ENCODE assay signal across 7 cellular contexts in the genomic region with DNA sequence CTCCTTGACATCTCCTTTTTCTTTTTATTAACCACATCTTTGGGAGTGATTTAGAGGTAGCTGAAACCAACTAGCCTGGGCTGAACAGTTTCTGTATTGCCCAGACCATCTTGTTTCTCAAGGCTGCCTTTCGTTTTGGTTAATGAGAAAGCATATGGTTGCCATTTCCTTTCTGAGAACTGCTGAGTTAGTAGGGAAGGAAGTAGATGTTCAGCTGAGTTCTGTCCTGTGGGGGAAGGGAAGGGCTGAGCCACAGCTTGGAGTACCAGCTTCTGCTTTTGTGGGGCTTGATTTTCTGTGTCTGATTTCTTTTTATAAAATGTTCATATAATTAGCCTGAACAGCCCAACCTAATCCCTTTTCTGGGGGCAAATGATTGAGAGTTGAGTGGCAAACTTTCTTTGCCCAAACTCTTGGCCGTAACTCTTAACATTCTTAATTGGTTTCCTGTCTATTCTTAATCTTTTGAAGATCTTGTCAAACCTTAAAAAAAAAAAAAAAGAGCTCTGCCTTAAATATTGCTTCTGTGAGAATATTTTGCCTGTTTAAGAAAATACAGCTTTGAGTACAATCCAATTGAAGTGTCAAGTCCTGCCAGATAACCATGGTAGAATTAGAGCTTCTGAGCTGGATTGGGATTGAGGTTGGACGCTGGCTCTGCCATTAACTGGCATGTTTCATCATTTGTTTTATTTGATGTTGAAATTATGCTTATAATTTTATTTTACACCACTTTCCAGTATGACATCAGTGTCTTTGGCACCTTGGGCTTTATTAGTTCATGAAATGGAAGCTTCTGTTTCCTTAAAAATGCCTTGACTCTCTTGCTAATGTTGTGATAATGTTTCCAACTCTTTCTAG. TPM values are rescaled to one million over a fixed set of nuclear protein-coding genes. Genes with fewer than 3 reads are reported as not detected.
DNase-seq lines count a peak whose midpoint lies in the region; ATAC-seq, FAIRE-seq and TF ChIP-seq lines count a peak whose summit lies in the region.

No MANE protein-coding gene starts in this region.

- no peaks in the 10 kb centered on the region for H4K20me1 ChIP-seq in K562 (replicated peaks; ENCODE audit: control insufficient read depth, insufficient read depth, low read length)

- intact Hi-C loops in K562 (cut with micrococcal nuclease): loop anchor here (2.0 kb wide), 2 partner anchors 39 to 161 kb away; no protein-coding TSS in a partner anchor

- FAIRE-seq in GM19239 (lab: Jason Lieb, UNC): peak; percentile 96
- FAIRE-seq in K562 (lab: Jason Lieb, UNC): peak; percentile 73

- H3K4me2 ChIP-seq in K562 (ENCODE audit: insufficient read depth, low read length): peak overlapping the region; percentile 85; the same call in 1 of the 2 replicates

- CTCF ChIA-PET in K562 (lab: Yijun Ruan, JAX; ENCODE audit: low intra/inter-chr PET ratio): interaction anchor here (0.7 kb wide), 1 partner anchor 105 kb away, joined by 3 read pairs; no protein-coding TSS in a partner anchor

- ATAC-seq in HG03066 (IDR thresholded peaks at IDR 0.05; ENCODE audit: low read depth, unreplicated experiment) (peak; percentile 52), K562 (0 out of 3 replicates have a peak, but pooled peaks have one; percentile 8)

- H2AFZ ChIP-seq in K562 (ENCODE audit: low read depth, low read length): peak overlapping the region; percentile 88

- no peaks in the 10 kb centered on the region for H3K9me1 ChIP-seq in K562 (ENCODE audit: control insufficient read depth, insufficient read depth, low read length)

- no peak for TF ChIP-seq POLR2A in K562 (conservative IDR thresholded peaks at IDR 0.05)

- H3K4me1 ChIP-seq in K562 (replicated peaks in 1 of 2; ENCODE audit: control insufficient read depth in 2 of 2, insufficient read depth in 2 of 2, low read length in 2 of 2): peaks cover 3 to 10% of the 10 kb centered on the region in 2 experiments
- peaks cover 0 to 6% of the 10 kb centered on the region in 2 donors for H3K4me1 ChIP-seq in muscle layer of duodenum (ENCODE audit: control insufficient read depth in 1 of 2, insufficient read depth in 2 of 2, low read length in 2 of 2)
- H3K4me1 ChIP-seq in thymus (ENCODE audit: control insufficient read depth, insufficient read depth, low read length): peaks cover 18% of the 10 kb centered on the region

- peaks cover 5% of the 10 kb centered on the region; the same call in 1 of the 3 replicates for H3K36me3 ChIP-seq in K562 (ENCODE audit: control insufficient read depth, insufficient read depth, low read length)
- H3K36me3 ChIP-seq in muscle layer of duodenum (ENCODE audit: control insufficient read depth in 1 of 2, insufficient read depth in 2 of 2, low read length in 2 of 2): peaks cover 0 to 9% of the 10 kb centered on the region in 2 donors
- no peaks in the 10 kb centered on the region for H3K36me3 ChIP-seq in thymus (ENCODE audit: control insufficient read depth, insufficient read depth)

- POLR2A ChIA-PET in K562 (lab: Yijun Ruan, JAX): interaction anchor here (0.8 to 4.8 kb wide), 5 partner anchors 10 to 55 kb away, joined by 3 to 23 read pairs (median 5); no protein-coding TSS in a partner anchor

- H3K79me2 ChIP-seq in K562 (ENCODE audit: control insufficient read depth, insufficient read depth, low read length): peaks cover 40% of the 10 kb centered on the region

- in situ Hi-C loops in K562 (cut with MboI): no loop called here

- BruUV-seq in K562 (replicated peaks; lab: Mats Ljungman, UMichigan): no TSS peak

- 22% methylated on average over 3 of the region's 3 CpGs for WGBS in K562 (ENCODE audit: insufficient coverage, low coverage, missing lambda C conversion rate)
- WGBS in thymus: 29% methylated on average over 3 of the region's 3 CpGs

- peak overlapping the region in 1 of 2 experiments; percentile 78; a peak in 2 of 4 replicates for H3K9ac ChIP-seq in K562 (ENCODE audit: insufficient read depth in 1 of 2, low read depth in 2 of 2, low read length in 2 of 2)

- 0 out of 2 replicates have a peak, but pooled peaks cover 2% of the 10 kb centered on the region for H3K9me3 ChIP-seq in K562 (replicated peaks; ENCODE audit: control insufficient read depth, insufficient read depth, low read depth, low read length)
- H3K9me3 ChIP-seq in muscle layer of duodenum (ENCODE audit: control insufficient read depth in 1 of 2, low read length in 2 of 2): no peaks in the 10 kb centered on the region
- no peaks in the 10 kb centered on the region for H3K9me3 ChIP-seq in thymus (ENCODE audit: control insufficient read depth)

- no peak for TF ChIP-seq RAD21 in K562 (CRISPR knock-in tag; conservative IDR thresholded peaks at IDR 0.05 in 1 of 2, IDR thresholded peaks at IDR 0.05 in 1 of 2)

- TF ChIP-seq EP300 in K562 (IDR thresholded peaks at IDR 0.05; ENCODE audit: low read length): peak; percentile 59

- TF ChIP-seq CTCF in K562 (IDR thresholded peaks at IDR 0.05 in 2 of 3, conservative IDR thresholded peaks at IDR 0.05 in 1 of 3; ENCODE audit: insufficient read depth in 2 of 3, low read depth in 1 of 3, low read length in 3 of 3): no peak

- DNase-seq in GM19239 (ENCODE audit: insufficient read length, low spot score) (no peak), T-helper 1 cell (peak; percentile 20 to 93 (median 44)), K562 (ENCODE audit: extremely low read depth in 1 of 4, low spot score in 3 of 4) (peak in 2 of 4 experiments; percentile 40 to 76), NCI-H2107 treated with DMSO at 0.1 percent for 48 hours (lab: John Stamatoyannopoulos, UW; ENCODE audit: unreplicated experiment) (no peak)

- H3K27me3 ChIP-seq in K562 (ENCODE audit: control insufficient read depth in 2 of 2, insufficient read depth in 2 of 2, low read length in 2 of 2) (no peaks in the 10 kb centered on the region), muscle layer of duodenum (ENCODE audit: low read depth, low read length) (no peaks in the 10 kb centered on the region), thymus (ENCODE audit: control insufficient read depth, insufficient read depth) (no peaks in the 10 kb centered on the region)

- H3K27ac ChIP-seq in K562 (ENCODE audit: extremely low read depth, low read depth, low read length): peak overlapping the region; percentile 89
- H3K27ac ChIP-seq in muscle layer of duodenum (ENCODE audit: low read length): peak overlapping the region; percentile 99
- H3K27ac ChIP-seq in thymus (ENCODE audit: low read depth): peak overlapping the region; percentile 75

- H3K4me3 ChIP-seq in K562 (no peak overlapping the region), muscle layer of duodenum (ENCODE audit: low read depth in 1 of 2, low read length in 2 of 2) (peak overlapping the region in 1 of 2 donors; percentile 9), thymus (ENCODE audit: low read length) (no peak overlapping the region)

TF ChIP-seq in K562, 482 proteins besides CTCF, POLR2A, EP300 and RAD21 (continues in another document):
- TF ChIP-seq ETV6 (IDR thresholded peaks at IDR 0.05; ENCODE audit: borderline replicate concordance in 1 of 2, low read depth in 2 of 2, low read length in 1 of 2): peak in 1 of 2 experiments; percentile 89; a peak in 2 of 4 replicates
- TF ChIP-seq ETV6 (CRISPR knock-in tag; IDR thresholded peaks at IDR 0.05; ENCODE audit: borderline replicate concordance): no peak
- TF ChIP-seq, protein P1, sequence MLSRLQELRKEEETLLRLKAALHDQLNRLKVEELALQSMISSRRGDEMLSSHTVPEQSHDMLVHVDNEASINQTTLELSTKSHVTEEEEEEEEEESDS (CRISPR knock-in tag; IDR thresholded peaks at IDR 0.05): no peak
- TF ChIP-seq, protein P2, sequence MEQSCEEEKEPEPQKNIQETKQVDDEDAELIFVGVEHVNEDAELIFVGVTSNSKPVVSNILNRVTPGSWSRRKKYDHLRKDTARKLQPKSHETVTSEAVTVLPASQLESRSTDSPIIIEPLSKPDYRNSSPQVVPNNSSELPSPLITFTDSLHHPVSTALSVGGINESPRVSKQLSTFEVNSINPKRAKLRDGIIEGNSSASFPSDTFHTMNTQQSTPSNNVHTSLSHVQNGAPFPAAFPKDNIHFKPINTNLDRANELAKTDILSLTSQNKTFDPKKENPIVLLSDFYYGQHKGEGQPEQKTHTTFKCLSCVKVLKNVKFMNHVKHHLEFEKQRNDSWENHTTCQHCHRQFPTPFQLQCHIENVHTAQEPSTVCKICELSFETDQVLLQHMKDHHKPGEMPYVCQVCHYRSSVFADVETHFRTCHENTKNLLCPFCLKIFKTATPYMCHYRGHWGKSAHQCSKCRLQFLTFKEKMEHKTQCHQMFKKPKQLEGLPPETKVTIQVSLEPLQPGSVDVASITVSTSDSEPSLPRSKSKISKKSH (CRISPR knock-in tag; IDR thresholded peaks at IDR 0.05): no peak
- no peak for TF ChIP-seq FOXM1 (IDR thresholded peaks at IDR 0.05; ENCODE audit: low read depth)
- no peak for TF ChIP-seq FOXM1 (CRISPR knock-in tag; IDR thresholded peaks at IDR 0.05; ENCODE audit: low read depth)
- TF ChIP-seq L3MBTL2 (IDR thresholded peaks at IDR 0.05): peak; percentile 36
- TF ChIP-seq SPI1 (IDR thresholded peaks at IDR 0.05; ENCODE audit: borderline replicate concordance, low read depth, low read length): peak; percentile 91
- TF ChIP-seq PHF21A (IDR thresholded peaks at IDR 0.05; ENCODE audit: borderline replicate concordance, low read depth): no peak
- peak; percentile 24; the same call in 1 of the 2 replicates for TF ChIP-seq SMARCA4 (IDR thresholded peaks at IDR 0.05)
- no peak for TF ChIP-seq COPS2 (conservative IDR thresholded peaks at IDR 0.05)
- TF ChIP-seq ZNF766 (CRISPR knock-in tag; conservative IDR thresholded peaks at IDR 0.05): peak; percentile 64
- no peak for TF ChIP-seq CHD1 (IDR thresholded peaks at IDR 0.05; ENCODE audit: low read length)

RNA-seq across cellular contexts. Expression of a gene that starts 1.9 kb away (rescaled TPM):
- 68.8 and 169 TPM in 2 replicates for total RNA-seq in K562 (2011; cell fraction: chromatin; rRNA removed; ENCODE audit: low replicate concordance)
- 39.4 and 41.1 TPM in 2 replicates for total RNA-seq in K562 (2011; cell fraction: nucleolus; rRNA removed)
- total RNA-seq in K562 (2011; cell fraction: nucleoplasm; rRNA removed): 97.2 and 188 TPM in 2 replicates
- total RNA-seq in K562 (2014; rRNA removed) (18.6 and 20.2 TPM in 2 replicates), K562 (2014; rRNA removed; fragmentation: Illumina TruSeq; extraction: Trizol) (31.6 and 35.8 TPM in 2 replicates), K562 (2015; rRNA removed; fragmentation: Illumina TruSeq; extraction: Trizol) (37.2 and 44.0 TPM in 2 replicates), K562 (2021) (24.5 and 28.1 TPM in 2 replicates)
- polyA plus RNA-seq in K562 (2011; rRNA removed) (20.5 and 22.2 TPM in 2 replicates), K562 (2014; fragmentation: Illumina TruSeq; extraction: Trizol) (15.6 and 17.1 TPM in 2 replicates), K562 (2014; fragmentation: Nextera tagmentation; extraction: Ambion mirVana) (10 to 100 TPM; 12.8 to 14.9 TPM), K562 (2014; rRNA removed) (13.9 and 15.4 TPM in 2 replicates), thymus (68.4 TPM)
- 1.8 and 5.1 TPM in 2 replicates for polyA plus RNA-seq in K562 (2011; cell fraction: cytosol; rRNA removed)
- 56.5 and 66.5 TPM in 2 replicates for polyA plus RNA-seq in K562 (2011; cell fraction: nucleus; rRNA removed)
- 10.8 and 12.9 TPM in 2 replicates for polyA plus RNA-seq in K562 (2012)
- polyA minus RNA-seq in K562 (2011; rRNA and poly(A)+ RNA removed): 46.2 and 78.7 TPM in 2 replicates
- 11.1 and 11.5 TPM in 2 replicates for polyA minus RNA-seq in K562 (2011; cell fraction: cytosol; rRNA and poly(A)+ RNA removed)
- 101 and 194 TPM in 2 replicates for polyA minus RNA-seq in K562 (2011; cell fraction: nucleus; rRNA and poly(A)+ RNA removed)

Comparison
In these comparisons a context has a peak if more than half of its experiments do, and no peak if none do; other contexts are left out.
1. DNase-seq: peak in T-helper 1 cell (5 of 5); none in GM19239 (single experiment) and NCI-H2107 treated with DMSO at 0.1 percent for 48 hours (single experiment).
2. Peak in every context shown above with its lines, with median percentiles within 50 percentile points of each other: H3K27ac ChIP-seq.